10 cellular contexts compared by ENCODE assay signal in the genomic region with DNA sequence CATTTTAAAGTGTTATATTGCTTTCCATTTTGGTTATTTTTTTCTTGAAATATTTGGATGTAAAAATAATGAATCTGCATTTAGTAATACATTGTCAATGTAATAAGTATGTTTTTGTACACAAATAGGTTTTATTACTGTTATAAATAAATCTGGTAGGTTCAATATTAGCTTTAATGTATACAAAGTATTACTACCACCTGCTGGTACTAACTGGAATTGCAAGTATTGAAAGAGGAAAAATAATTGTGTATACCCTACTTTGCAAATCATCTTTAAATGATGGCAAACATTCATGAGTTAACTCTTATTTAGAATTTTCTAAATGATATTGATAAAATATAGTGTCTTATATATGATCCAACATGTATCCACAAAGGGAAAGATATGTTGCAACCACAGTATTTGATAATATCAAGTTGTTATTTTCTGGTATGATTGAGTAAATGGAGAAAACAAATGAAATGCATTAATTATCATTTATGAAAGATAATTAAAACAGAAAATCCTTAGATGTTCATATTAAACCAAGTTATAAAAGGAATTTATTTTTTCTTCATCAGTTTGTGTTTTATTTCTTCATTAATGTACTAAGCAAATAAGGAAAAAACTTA. TPM values are rescaled to one million over a fixed set of nuclear protein-coding genes. Genes with fewer than 3 reads are reported as not detected.
DNase-seq lines count a peak whose midpoint lies in the region; ATAC-seq, FAIRE-seq and TF ChIP-seq lines count a peak whose summit lies in the region.
"Had no signal": no experiment of that assay in that cellular context is flagged by ENCODE, and none has a peak within 500 bp of the region (broad histone marks: within the 10 kb centered on the region; RNA-seq: fewer than 3 reads in every experiment).

No MANE protein-coding gene starts in this region.

- H3K9me3 Mint-ChIP-seq in CD8-positive, alpha-beta T cell, result no peaks in the 10 kb centered on the region
- H3K9me3 Mint-ChIP-seq: T-helper 2 cell treated with Interferon-gamma antibody and Interleukin-4, amounts not matched to agents 5 μg/mL and 100 μg/mL, for 36 hours had no signal

- H3K36me3 ChIP-seq in CD8-positive, alpha-beta T cell (ENCODE audit: insufficient read depth, low read length), result no peaks in the 10 kb centered on the region

- H3K27ac ChIP-seq in CD8-positive, alpha-beta T cell (ENCODE audit: low read depth, low read length), result no peak overlapping the region

- no peak overlapping the region for H3K27ac Mint-ChIP-seq in CD8-positive, alpha-beta T cell
- H3K27ac Mint-ChIP-seq: T-helper 2 cell treated with Interferon-gamma antibody and Interleukin-4, amounts not matched to agents 5 μg/mL and 100 μg/mL, for 36 hours had no signal

- no peak overlapping the region for H3K4me3 Mint-ChIP-seq in CD8-positive, alpha-beta T cell
- H3K4me3 Mint-ChIP-seq: T-helper 2 cell treated with Interferon-gamma antibody and Interleukin-4, amounts not matched to agents 5 μg/mL and 100 μg/mL, for 36 hours had no signal

- no peaks in the 10 kb centered on the region for H3K4me1 Mint-ChIP-seq in CD8-positive, alpha-beta T cell (ENCODE audit: low read depth)

- H3K27me3 Mint-ChIP-seq in CD8-positive, alpha-beta T cell (ENCODE audit: low read depth), result peaks cover 3% of the 10 kb centered on the region

- POLR2A ChIA-PET in CD8-positive, alpha-beta T cell (lab: Charles Lee), result interaction anchor here (0.5 to 0.9 kb wide), 2 partner anchors 15 to 440 kb away, joined by 3 read pairs; no protein-coding TSS in a partner anchor

- CTCF ChIA-PET in CD8-positive, alpha-beta T cell (lab: Charles Lee), result no interaction called here

- H3K36me3 Mint-ChIP-seq in CD8-positive, alpha-beta T cell, result no peaks in the 10 kb centered on the region

- DNase-seq in CD8-positive, alpha-beta T cell, result no peak
- DNase-seq in left lobe of liver (ENCODE audit: low spot score) (no peak), T1000 (lab: John Stamatoyannopoulos, UW) (no peak), head of caudate nucleus (no peak)
- DNase-seq: hypothalamus had no signal

- no peak for ATAC-seq in CD8-positive, alpha-beta T cell
- peak; percentile 46 for ATAC-seq in HG02678 (IDR thresholded peaks at IDR 0.05; ENCODE audit: unreplicated experiment)
- peak; percentile 46 for ATAC-seq in left lobe of liver
- no peak for ATAC-seq in HG02870 (IDR thresholded peaks at IDR 0.05; ENCODE audit: unreplicated experiment)
- ATAC-seq in HG03571 (IDR thresholded peaks at IDR 0.05; ENCODE audit: unreplicated experiment), result no peak

- peak; percentile 83 for TF ChIP-seq CTCF in CD8-positive, alpha-beta T cell (IDR thresholded peaks at IDR 0.05)

- no peaks in the 10 kb centered on the region for H3K9me3 ChIP-seq in CD8-positive, alpha-beta T cell (ENCODE audit: low read length)

- H3K4me3 ChIP-seq in CD8-positive, alpha-beta T cell (ENCODE audit: low read depth, low read length), result no peak overlapping the region

- H3K4me1 ChIP-seq in CD8-positive, alpha-beta T cell (ENCODE audit: insufficient read depth, low read length), result no peaks in the 10 kb centered on the region

- H3K27me3 ChIP-seq in CD8-positive, alpha-beta T cell (ENCODE audit: insufficient read depth, low read length), result no peaks in the 10 kb centered on the region

- FAIRE-seq in TTC549 (lab: Jason Lieb, UNC), result peak; percentile 97

- intact Hi-C loops in CD8-positive, alpha-beta T cell (cut with DNase I, micrococcal nuclease), result loop anchor here in 1 of 2 experiments (10.0 kb wide), 1 partner anchor 177 kb away; no protein-coding TSS in a partner anchor
- intact Hi-C loops in head of caudate nucleus (cut with DNase I), result no loop called here

RNA-seq across cellular contexts. Expression of a gene that starts 3.2 kb away (rescaled TPM):
- not detected for total RNA-seq in CD8-positive, alpha-beta T cell
- total RNA-seq in left lobe of liver, result not detected

RNA-seq across cellular contexts. Expression of a gene that starts 42.3 kb away (rescaled TPM):
- not detected for total RNA-seq in CD8-positive, alpha-beta T cell
- not detected for total RNA-seq in left lobe of liver

RNA-seq across cellular contexts. Expression of a gene that starts 52.6 kb away (rescaled TPM):
- not detected for total RNA-seq in CD8-positive, alpha-beta T cell
- not detected for total RNA-seq in left lobe of liver

Comparison
In these comparisons a context has a peak if more than half of its experiments do, and no peak if none do; other contexts are left out.
1. ATAC-seq: peak in HG02678 (single experiment) and left lobe of liver (single experiment); none in CD8-positive, alpha-beta T cell (single experiment), HG02870 (single experiment) and HG03571 (single experiment).